Comparison of ENCODE assay signal across 15 cellular contexts in the genomic region with DNA sequence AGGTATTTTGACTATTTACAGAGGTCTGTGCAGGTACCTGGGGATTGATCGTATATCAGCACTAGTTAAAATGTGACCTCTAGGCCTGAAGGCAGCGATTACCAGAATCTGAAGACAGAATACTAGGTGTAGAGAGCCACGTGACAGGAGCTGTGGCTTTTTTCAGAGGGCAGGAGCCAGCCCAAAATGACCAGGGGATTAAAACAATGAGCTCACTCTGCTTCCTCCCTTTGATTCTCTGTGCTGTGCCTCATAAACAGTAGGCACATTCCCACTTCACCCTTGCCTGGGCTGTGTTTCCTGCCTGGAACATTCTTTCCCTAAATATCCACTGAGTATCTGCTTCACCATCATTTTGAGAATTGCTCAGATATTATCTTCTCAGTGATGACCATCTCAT. TPM values are rescaled to one million over a fixed set of nuclear protein-coding genes. Genes with fewer than 3 reads are reported as not detected.
DNase-seq lines count a peak whose midpoint lies in the region; ATAC-seq, FAIRE-seq and TF ChIP-seq lines count a peak whose summit lies in the region.
"Had no signal": no experiment of that assay in that cellular context is flagged by ENCODE, and none has a peak within 500 bp of the region (broad histone marks: within the 10 kb centered on the region; RNA-seq: fewer than 3 reads in every experiment).

No MANE protein-coding gene starts in this region.

- H3K27ac ChIP-seq in H9 (ENCODE audit: insufficient read length, low read depth, low read length) (no peak overlapping the region), astrocyte (ENCODE audit: low read depth, low read length) (peak overlapping the region; percentile 21), right atrium auricular region (peak overlapping the region; percentile 28 to 66), psoas muscle (peak overlapping the region; percentile 56)

- no peak overlapping the region for H2AK5ac ChIP-seq in H9 (ENCODE audit: insufficient read length, low read length)

- no peaks in the 10 kb centered on the region for H3K79me1 ChIP-seq in H9 (ENCODE audit: insufficient read depth, low read depth, low read length, poor library complexity, severe bottlenecking)

- H3K4me2 ChIP-seq in H9 (ENCODE audit: insufficient read depth, insufficient read length, low read length) (no peak overlapping the region), astrocyte (ENCODE audit: low read length) (no peak overlapping the region)

- H3K18ac ChIP-seq in H9 (ENCODE audit: insufficient read length, low read depth, low read length), result no peak overlapping the region

- H2BK5ac ChIP-seq in H9 (ENCODE audit: insufficient read length, low read length), result no peak overlapping the region

- H3K27me3 Mint-ChIP-seq in H9 (ENCODE audit: low read depth) (no peaks in the 10 kb centered on the region), astrocyte (ENCODE audit: low read depth, unreplicated experiment) (no peaks in the 10 kb centered on the region), nephron progenitor cell (ENCODE audit: low read depth, poor library complexity) (no peaks in the 10 kb centered on the region)
- H3K27me3 Mint-ChIP-seq: activated CD4-positive, alpha-beta memory T cell treated with anti-CD3 and anti-CD28 coated beads, Interleukin-2, amount 10 ng/mL, durations not matched to agents 7 days and 5 days had no signal

- H3K4me1 ChIP-seq in H9 (ENCODE audit: insufficient read depth, low read length) (no peaks in the 10 kb centered on the region), astrocyte (ENCODE audit: insufficient read depth, low read length) (peaks cover 13% of the 10 kb centered on the region), right atrium auricular region (peaks cover 0 to 14% of the 10 kb centered on the region in 2 donors), psoas muscle (peaks cover 39% of the 10 kb centered on the region)

- peak overlapping the region in 2 of 3 experiments; percentile 24 to 32; a peak in 3 of 7 replicates for H3K27ac Mint-ChIP-seq in H9
- H3K27ac Mint-ChIP-seq in astrocyte (ENCODE audit: unreplicated experiment), result peak overlapping the region; percentile 72
- H3K27ac Mint-ChIP-seq in nephron progenitor cell, result no peak overlapping the region
- H3K27ac Mint-ChIP-seq in activated naive CD4-positive, alpha-beta T cell treated with anti-CD3 and anti-CD28 coated beads, Interleukin-2, amount 50 U/mL, for 72 hours, result no peak overlapping the region
- H3K27ac Mint-ChIP-seq: activated CD4-positive, alpha-beta memory T cell treated with anti-CD3 and anti-CD28 coated beads, Interleukin-2, amount 10 ng/mL, durations not matched to agents 7 days and 5 days had no signal

- no peaks in the 10 kb centered on the region for H3K27me3 ChIP-seq in H9 (ENCODE audit: insufficient read depth, low read length)
- no peaks in the 10 kb centered on the region for H3K27me3 ChIP-seq in astrocyte (ENCODE audit: insufficient read depth, low read length)
- no peaks in the 10 kb centered on the region for H3K27me3 ChIP-seq in right atrium auricular region
- no peaks in the 10 kb centered on the region for H3K27me3 ChIP-seq in psoas muscle (ENCODE audit: insufficient read depth in 3 of 3, low read length in 2 of 3)
- H3K27me3 ChIP-seq: esophagus squamous epithelium had no signal

- no CpG with 5 or more reads among the region's 3 CpGs for WGBS in H9 (ENCODE audit: extremely low coverage, insufficient read length, low lambda C conversion rate)
- WGBS in psoas muscle, 3 donors, result 52 to 60% (median 59%) methylated on average over 3 of the region's 3 CpGs

- H3K14ac ChIP-seq in H9 (ENCODE audit: insufficient read depth, low read length), result no peak overlapping the region

- H3K36me3 ChIP-seq in astrocyte (ENCODE audit: insufficient read depth, low read length) (peaks cover 26% of the 10 kb centered on the region), right atrium auricular region (peaks cover 11% of the 10 kb centered on the region), psoas muscle (ENCODE audit: insufficient read depth in 1 of 2, low read depth in 1 of 2) (peaks cover 0 to 18% of the 10 kb centered on the region in 2 donors)

- peaks cover 11 to 21% of the 10 kb centered on the region in 2 experiments for H3K4me1 Mint-ChIP-seq in H9
- H3K4me1 Mint-ChIP-seq in astrocyte (ENCODE audit: low read depth, unreplicated experiment), result peaks cover 68% of the 10 kb centered on the region
- peaks cover 14% of the 10 kb centered on the region for H3K4me1 Mint-ChIP-seq in nephron progenitor cell

- no peak overlapping the region for H4K8ac ChIP-seq in H9 (replicated peaks; ENCODE audit: insufficient read length, low read depth, low read length)

- H4K20me1 ChIP-seq in H9 (ENCODE audit: control insufficient read depth, insufficient read depth, insufficient read length) (no peaks in the 10 kb centered on the region), astrocyte (ENCODE audit: insufficient read depth, low read length) (peaks cover 65% of the 10 kb centered on the region)

- no peak overlapping the region for H2BK120ac ChIP-seq in H9 (ENCODE audit: low read depth, low read length, poor library complexity, severe bottlenecking)

- H2BK20ac ChIP-seq in H9 (ENCODE audit: low read depth, low read length, poor library complexity, severe bottlenecking), result no peak overlapping the region

- H3K79me2 ChIP-seq in H9 (ENCODE audit: insufficient read depth, low read length) (no peaks in the 10 kb centered on the region), astrocyte (ENCODE audit: insufficient read depth, low read length) (peaks cover 96% of the 10 kb centered on the region)

- no peak overlapping the region for H3K4ac ChIP-seq in H9 (ENCODE audit: low read depth, low read length)

- H4K91ac ChIP-seq in H9 (ENCODE audit: insufficient read length, low read depth, low read length), result no peak overlapping the region

- no peak for TF ChIP-seq CTCF in H9 (conservative IDR thresholded peaks at IDR 0.05)
- TF ChIP-seq CTCF in astrocyte (IDR thresholded peaks at IDR 0.05; ENCODE audit: insufficient read depth, low read depth, low read length), result no peak
- no peak for TF ChIP-seq CTCF in right atrium auricular region (IDR thresholded peaks at IDR 0.05)
- TF ChIP-seq CTCF in psoas muscle (IDR thresholded peaks at IDR 0.05), result no peak
- TF ChIP-seq CTCF in nephron progenitor cell (IDR thresholded peaks at IDR 0.05), result no peak

- H3K9me3 ChIP-seq in H9 (ENCODE audit: control insufficient read depth, low read depth, low read length) (no peaks in the 10 kb centered on the region), astrocyte (ENCODE audit: insufficient read depth, low read depth, low read length) (no peaks in the 10 kb centered on the region), right atrium auricular region (no peaks in the 10 kb centered on the region), psoas muscle (no peaks in the 10 kb centered on the region)
- H3K9me3 ChIP-seq: esophagus squamous epithelium, HAP-1 had no signal

- no peak overlapping the region for H3K9ac ChIP-seq in H9 (ENCODE audit: extremely low read depth, insufficient read length, low read length)
- H3K9ac ChIP-seq in astrocyte (ENCODE audit: low read length), result no peak overlapping the region

- H3K23ac ChIP-seq in H9 (ENCODE audit: insufficient read length, low read depth, low read length), result no peak overlapping the region

- H2BK15ac ChIP-seq in H9 (ENCODE audit: low read depth, low read length), result no peak overlapping the region

- H3K23me2 ChIP-seq in H9 (ENCODE audit: insufficient read length, low read depth, low read length, poor library complexity, severe bottlenecking), result no peaks in the 10 kb centered on the region

- FAIRE-seq in astrocyte (lab: Jason Lieb, UNC), result peak; percentile 56
- FAIRE-seq: GM18507 had no signal

- H3T11ph ChIP-seq in H9 (ENCODE audit: low read length), result no peak overlapping the region

- no peak overlapping the region for H2BK12ac ChIP-seq in H9 (ENCODE audit: insufficient read length, low read depth, low read length)

- no peaks in the 10 kb centered on the region for H3K36me3 Mint-ChIP-seq in H9 (ENCODE audit: insufficient read depth in 1 of 3, low read depth in 3 of 3)
- H3K36me3 Mint-ChIP-seq in astrocyte (ENCODE audit: low read depth, unreplicated experiment), result peaks cover 22% of the 10 kb centered on the region
- no peaks in the 10 kb centered on the region for H3K36me3 Mint-ChIP-seq in nephron progenitor cell (ENCODE audit: low read depth)
- no peaks in the 10 kb centered on the region for H3K36me3 Mint-ChIP-seq in activated naive CD4-positive, alpha-beta T cell treated with anti-CD3 and anti-CD28 coated beads, Interleukin-2, amount 50 U/mL, for 72 hours

- ATAC-seq in psoas muscle (peak; percentile 30 to 63 (median 46)), HG03175 (IDR thresholded peaks at IDR 0.05; ENCODE audit: unreplicated experiment) (no peak)
- ATAC-seq in activated naive CD4-positive, alpha-beta T cell treated with anti-CD3 and anti-CD28 coated beads, Interleukin-2, amount 50 U/mL, for 72 hours, result no peak

- intact Hi-C loops in psoas muscle (cut with DNase I), result no loop called here

- DNase-seq in H9 (no peak), astrocyte (ENCODE audit: low read depth) (no peak), right atrium auricular region (ENCODE audit: low spot score) (no peak), psoas muscle (no peak), nephron progenitor cell (no peak), T-helper 9 cell (no peak)
- DNase-seq in activated naive CD4-positive, alpha-beta T cell treated with anti-CD3 and anti-CD28 coated beads, Interleukin-2, amount 50 U/mL, for 72 hours (ENCODE audit: low spot score in 2 of 2), result no peak
- DNase-seq: activated CD4-positive, alpha-beta memory T cell treated with anti-CD3 and anti-CD28 coated beads, Interleukin-2, amount 10 ng/mL, durations not matched to agents 7 days and 5 days; activated effector memory CD4-positive, alpha-beta T cell treated with anti-CD3 and anti-CD28 coated beads, Interleukin-2, amount 50 U/mL, for 16 hours; esophagus squamous epithelium; NCI-H1417; NCI-H524 had no signal

- H3K4me3 ChIP-seq in astrocyte (ENCODE audit: insufficient read depth, low read depth, low read length) (no peak overlapping the region), right atrium auricular region (no peak overlapping the region), psoas muscle (no peak overlapping the region)
- H3K4me3 ChIP-seq: esophagus squamous epithelium, HAP-1 had no signal

- H4K5ac ChIP-seq in H9 (ENCODE audit: insufficient read length, low read depth, low read length), result no peak overlapping the region

- H2AFZ ChIP-seq in H9 (ENCODE audit: low read length) (no peak overlapping the region), astrocyte (ENCODE audit: low read depth, low read length) (no peak overlapping the region)

- H3K4me3 Mint-ChIP-seq in H9 (no peak overlapping the region), astrocyte (ENCODE audit: unreplicated experiment) (peak overlapping the region; percentile 43), nephron progenitor cell (no peak overlapping the region)
- H3K4me3 Mint-ChIP-seq: activated CD4-positive, alpha-beta memory T cell treated with anti-CD3 and anti-CD28 coated beads, Interleukin-2, amount 10 ng/mL, durations not matched to agents 7 days and 5 days had no signal

- no peaks in the 10 kb centered on the region for H3K9me3 Mint-ChIP-seq in H9
- no peaks in the 10 kb centered on the region for H3K9me3 Mint-ChIP-seq in astrocyte (ENCODE audit: unreplicated experiment)
- H3K9me3 Mint-ChIP-seq in nephron progenitor cell, result no peaks in the 10 kb centered on the region
- no peaks in the 10 kb centered on the region for H3K9me3 Mint-ChIP-seq in activated naive CD4-positive, alpha-beta T cell treated with anti-CD3 and anti-CD28 coated beads, Interleukin-2, amount 50 U/mL, for 72 hours
- H3K9me3 Mint-ChIP-seq: activated CD4-positive, alpha-beta memory T cell treated with anti-CD3 and anti-CD28 coated beads, Interleukin-2, amount 10 ng/mL, durations not matched to agents 7 days and 5 days had no signal

- H3K56ac ChIP-seq in H9 (ENCODE audit: insufficient read length, low read depth, low read length), result no peak overlapping the region

RNA-seq across cellular contexts. Expression of gene ITGAV, which starts 15.2 kb away (rescaled TPM):
- 22.3 and 26.9 TPM in 2 replicates for total RNA-seq in H9 (2021)
- total RNA-seq in astrocyte, result 661 and 779 TPM in 2 replicates
- 100 to 1,000 TPM in 1 of 2 donors, 10 to 100 TPM in 1; 79.8 to 152 TPM for total RNA-seq in right atrium auricular region
- 10 to 100 TPM; 25.4 to 67.4 (median 55.4) TPM for total RNA-seq in psoas muscle
- 10 to 100 TPM in 2 of 3 donors, 1 to 10 TPM in 1; 4.6 to 28.2 (median 12.1) TPM for polyA plus RNA-seq in psoas muscle
- 10 to 100 TPM in 1 of 2 donors, 1 to 10 TPM in 1; 8.7 to 10.9 TPM for total RNA-seq in activated naive CD4-positive, alpha-beta T cell treated with anti-CD3 and anti-CD28 coated beads, Interleukin-2, amount 50 U/mL, for 72 hours

Comparison
In these comparisons a context has a peak if more than half of its experiments do, and no peak if none do; other contexts are left out.
1. H3K27ac Mint-ChIP-seq: peak in H9 (2 of 3) and astrocyte (single experiment); none in nephron progenitor cell (single experiment) and activated naive CD4-positive, alpha-beta T cell treated with anti-CD3 and anti-CD28 coated beads, Interleukin-2, amount 50 U/mL, for 72 hours (0 of 2).
2. ATAC-seq: peak in psoas muscle (4 of 4); none in HG03175 (single experiment) and activated naive CD4-positive, alpha-beta T cell treated with anti-CD3 and anti-CD28 coated beads, Interleukin-2, amount 50 U/mL, for 72 hours (0 of 2).